In the genomic region with DNA sequence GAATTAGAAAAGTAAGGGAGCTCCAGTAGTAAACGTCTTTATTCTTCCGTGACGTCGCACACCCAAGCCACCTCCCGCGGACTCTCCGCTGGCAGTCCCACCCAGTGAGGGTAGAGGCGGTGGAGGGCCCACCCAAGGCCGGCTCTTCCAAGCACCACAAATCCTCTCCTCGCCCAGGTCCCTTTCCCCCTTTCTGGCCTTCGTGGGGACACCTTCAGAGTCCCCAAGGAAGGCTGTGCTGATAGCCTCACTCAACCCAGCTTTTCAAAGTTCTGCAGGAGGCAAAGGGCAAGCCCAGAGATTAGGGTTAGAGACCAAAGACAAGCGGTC, we compare ENCODE assay signal across 8 cellular contexts. TPM values are rescaled to one million over a fixed set of nuclear protein-coding genes. Genes with fewer than 3 reads are reported as not detected.
A peak's percentile ranks its signal among the peaks of the same experiment; 100 is the strongest.
DNase-seq lines count a peak whose midpoint lies in the region; FAIRE-seq and TF ChIP-seq lines count a peak whose summit lies in the region.

No MANE protein-coding gene starts in this region.

- DNase-seq in CD14-positive monocyte (ENCODE audit: low spot score) (no peak), GM23248 (no peak), epithelial cell of esophagus (ENCODE audit: low read depth) (no peak), neuronal stem cell (ENCODE audit: low spot score) (no peak), NCI-H1417 treated with DMSO at 0.1 percent for 48 hours (lab: John Stamatoyannopoulos, UW) (no peak), erythroblast (lab: John Stamatoyannopoulos, UW) (no peak), GM12891 (ENCODE audit: insufficient read length, low spot score) (no peak)

- 3 to 7% methylated on average over 12 of the region's 12 CpGs for WGBS in GM23248 (ENCODE audit: low coverage in 1 of 2, low lambda C conversion rate in 2 of 2, missing lambda C conversion rate in 2 of 2), 2 experiments
- WGBS in neuronal stem cell (ENCODE audit: extremely low coverage in 2 of 2, insufficient read length in 2 of 2, insufficient replicate concordance in 1 of 2), 2 donors: no CpG with 5 or more reads among the region's 12 CpGs

- H4K91ac ChIP-seq in neuronal stem cell (ENCODE audit: low read depth, low read length, poor library complexity): no peak overlapping the region

- no peak overlapping the region for H3K4ac ChIP-seq in neuronal stem cell (ENCODE audit: low read length)

- peak overlapping the region; percentile 90 to 94 for H3K4me3 Mint-ChIP-seq in CD14-positive monocyte

- peaks cover 25% of the 10 kb centered on the region for H3K4me1 Mint-ChIP-seq in CD14-positive monocyte

- H3K4me2 ChIP-seq in GM23248 (ENCODE audit: unreplicated experiment) (peak overlapping the region; percentile 98), OCI-LY1 (ENCODE audit: low read length) (peak overlapping the region; percentile 81), neuronal stem cell (ENCODE audit: insufficient read depth, low read length, poor library complexity, severe bottlenecking) (peak overlapping the region; percentile 66)

- in situ Hi-C loops in GM23248 (cut with MboI): no loop called here

- no peak for TF ChIP-seq CTCF in CD14-positive monocyte (IDR thresholded peaks at IDR 0.05)
- no peak for TF ChIP-seq CTCF in OCI-LY1 (IDR thresholded peaks at IDR 0.05; ENCODE audit: low read length)
- TF ChIP-seq CTCF in epithelial cell of esophagus (IDR thresholded peaks at IDR 0.05; ENCODE audit: insufficient read depth, low read depth, low read length, missing control alignments): no peak

- H3K79me1 ChIP-seq in neuronal stem cell (ENCODE audit: low read depth, low read length): peaks cover 7% of the 10 kb centered on the region

- H4K20me1 ChIP-seq in GM23248 (ENCODE audit: insufficient read depth) (no peaks in the 10 kb centered on the region), OCI-LY1 (ENCODE audit: insufficient read depth, low read length) (no peaks in the 10 kb centered on the region)

- H2BK120ac ChIP-seq in neuronal stem cell (ENCODE audit: low read depth, low read length): no peak overlapping the region

- H3K9ac ChIP-seq in GM23248 (peak overlapping the region; percentile 93), OCI-LY1 (ENCODE audit: low read length) (peak overlapping the region; percentile 89), neuronal stem cell (ENCODE audit: low read depth, low read length, poor library complexity) (peak overlapping the region; percentile 71)

- no peak overlapping the region for H2BK15ac ChIP-seq in neuronal stem cell (ENCODE audit: low read length)

- no peak for FAIRE-seq in GM12891 (lab: Jason Lieb, UNC)

- H2AFZ ChIP-seq in GM23248: peak overlapping the region; percentile 90
- no peak overlapping the region for H2AFZ ChIP-seq in OCI-LY1 (ENCODE audit: low read length)
- peak overlapping the region; percentile 94 for H2AFZ ChIP-seq in neuronal stem cell (ENCODE audit: low read length)

- peak overlapping the region; percentile 2 for H2BK5ac ChIP-seq in neuronal stem cell (ENCODE audit: low read length)

- H3K36me3 Mint-ChIP-seq in CD14-positive monocyte: peaks cover 56 to 71% of the 10 kb centered on the region in 2 donors

- H3K27me3 Mint-ChIP-seq in CD14-positive monocyte (ENCODE audit: low read depth in 3 of 3): peaks cover 0 to 2% (median 1%) of the 10 kb centered on the region in 3 donors

- H3K4me3 ChIP-seq in GM23248 (peak overlapping the region; percentile 89), OCI-LY1 (ENCODE audit: low read depth, low read length, poor library complexity, severe bottlenecking) (peak overlapping the region; percentile 95), epithelial cell of esophagus (ENCODE audit: low read length) (peak overlapping the region; percentile 81), neuronal stem cell (ENCODE audit: low read length in 2 of 2) (peak overlapping the region; percentile 70 to 99)

- peak overlapping the region; percentile 11 for H2AK5ac ChIP-seq in neuronal stem cell (ENCODE audit: low read depth, low read length)

- H3K36me3 ChIP-seq in GM23248 (ENCODE audit: low read depth) (peaks cover 27% of the 10 kb centered on the region), OCI-LY1 (ENCODE audit: insufficient read depth, low read length) (peaks cover 60% of the 10 kb centered on the region), neuronal stem cell (replicated peaks in 1 of 2; ENCODE audit: control insufficient read depth in 2 of 2, insufficient read depth in 2 of 2, low read length in 2 of 2) (peaks cover 29 to 66% of the 10 kb centered on the region in 2 donors)

- H3K79me2 ChIP-seq in GM23248 (ENCODE audit: insufficient read depth): peaks cover 57% of the 10 kb centered on the region
- H3K79me2 ChIP-seq in OCI-LY1 (ENCODE audit: insufficient read depth, low read length): no peaks in the 10 kb centered on the region

- no peak for TF ChIP-seq POLR2A in erythroblast (IDR thresholded peaks at IDR 0.05; ENCODE audit: low read length)
- no peak for TF ChIP-seq POLR2A in GM12891 (IDR thresholded peaks at IDR 0.05; ENCODE audit: low read depth, low read length)

- H4K8ac ChIP-seq in neuronal stem cell (ENCODE audit: low read depth, low read length): no peak overlapping the region

- H3K27ac ChIP-seq in GM23248: peak overlapping the region; percentile 80
- peak overlapping the region; percentile 59 for H3K27ac ChIP-seq in OCI-LY1 (ENCODE audit: low read depth, low read length, poor library complexity, severe bottlenecking)
- no peak overlapping the region for H3K27ac ChIP-seq in neuronal stem cell (replicated peaks; ENCODE audit: low read length)

- H3K4me1 ChIP-seq in GM23248 (ENCODE audit: insufficient read depth): peaks cover 14% of the 10 kb centered on the region
- peaks cover 18% of the 10 kb centered on the region for H3K4me1 ChIP-seq in OCI-LY1 (ENCODE audit: insufficient read depth, low read length, severe bottlenecking)
- H3K4me1 ChIP-seq in neuronal stem cell (ENCODE audit: control insufficient read depth in 2 of 2, insufficient read depth in 1 of 2, low read depth in 1 of 2, low read length in 2 of 2): peaks cover 5 to 9% of the 10 kb centered on the region in 2 donors

- H3K14ac ChIP-seq in neuronal stem cell (ENCODE audit: low read length): no peak overlapping the region

- intact Hi-C loops in CD14-positive monocyte (cut with micrococcal nuclease): no loop called here

- H3F3A ChIP-seq in GM23248 (ENCODE audit: insufficient read depth) (peaks cover 13% of the 10 kb centered on the region; the same call in 1 of the 2 replicates), OCI-LY1 (ENCODE audit: insufficient read depth, low read length) (no peaks in the 10 kb centered on the region)

- H3K9me2 ChIP-seq in GM23248 (ENCODE audit: insufficient read depth): no peaks in the 10 kb centered on the region
- no peaks in the 10 kb centered on the region for H3K9me2 ChIP-seq in OCI-LY1 (ENCODE audit: low read depth, low read length)

- no peaks in the 10 kb centered on the region for H3K9me3 Mint-ChIP-seq in CD14-positive monocyte

- peak overlapping the region; percentile 88 to 96 (median 94) for H3K27ac Mint-ChIP-seq in CD14-positive monocyte

- no peaks in the 10 kb centered on the region for H3K9me3 ChIP-seq in GM23248 (ENCODE audit: low read depth)
- no peaks in the 10 kb centered on the region for H3K9me3 ChIP-seq in OCI-LY1 (ENCODE audit: low read length)
- no peaks in the 10 kb centered on the region for H3K9me3 ChIP-seq in neuronal stem cell (replicated peaks in 1 of 2; ENCODE audit: control insufficient read depth in 2 of 2, insufficient read depth in 1 of 2, low read depth in 1 of 2, low read length in 2 of 2)

- H3K27me3 ChIP-seq in GM23248 (replicated peaks; ENCODE audit: insufficient read depth) (no peaks in the 10 kb centered on the region), OCI-LY1 (ENCODE audit: insufficient read depth, low read length) (no peaks in the 10 kb centered on the region), neuronal stem cell (ENCODE audit: control insufficient read depth in 3 of 3, insufficient read depth in 3 of 3, low read depth in 1 of 3, low read length in 3 of 3) (no peaks in the 10 kb centered on the region)

- no peak overlapping the region for H3K23ac ChIP-seq in neuronal stem cell (ENCODE audit: low read depth, low read length, poor library complexity)

- no peak overlapping the region for H2BK12ac ChIP-seq in neuronal stem cell (ENCODE audit: low read length)

- peak overlapping the region; percentile 31 for H3K18ac ChIP-seq in neuronal stem cell (ENCODE audit: low read length)

TF ChIP-seq in GM12891, 5 proteins besides CTCF, POLR2A, EP300 and RAD21 (continues in another document):
- TF ChIP-seq POLR2AphosphoS5 (IDR thresholded peaks at IDR 0.05; ENCODE audit: low read depth, low read length) (no peak), POU2F2 (IDR thresholded peaks at IDR 0.05; ENCODE audit: low read depth, low read length) (no peak), TAF1 (IDR thresholded peaks at IDR 0.05; ENCODE audit: low read depth, low read length) (no peak)

RNA-seq across cellular contexts. Expression of a gene that starts 0.3 kb away (rescaled TPM):
- polyA plus RNA-seq in CD14-positive monocyte (10 to 100 TPM in 1 of 2 donors, 1 to 10 TPM in 1; 9.6 to 15.9 TPM), GM23248 (2016; fragmentation: Nextera tagmentation; extraction: Ambion mirVana) (26.3 and 27.9 TPM in 2 replicates)
- total RNA-seq in GM23248 (2014; rRNA removed; shearing (Covaris generic)): 11.9 and 12.1 TPM in 2 replicates
- 9.7 TPM for polyA plus RNA-seq in neuronal stem cell (2013, experiment 1 of 2)
- 11.6 TPM for polyA plus RNA-seq in neuronal stem cell (2013, experiment 2 of 2)
- polyA plus RNA-seq in GM12891 (2012; ENCODE audit: low read depth, missing spikeins): 23.7 TPM

RNA-seq across cellular contexts. Expression of a gene that starts 9.8 kb away (rescaled TPM):
- polyA plus RNA-seq in CD14-positive monocyte (10 to 100 TPM; 10.7 to 11.8 TPM), GM23248 (2016; fragmentation: Nextera tagmentation; extraction: Ambion mirVana) (9.3 and 10.8 TPM in 2 replicates)
- 6.3 and 6.8 TPM in 2 replicates for total RNA-seq in GM23248 (2014; rRNA removed; shearing (Covaris generic))
- 7.7 TPM for polyA plus RNA-seq in neuronal stem cell (2013, experiment 1 of 2)
- polyA plus RNA-seq in neuronal stem cell (2013, experiment 2 of 2): 8.2 TPM
- 8.6 TPM for polyA plus RNA-seq in GM12891 (2012; ENCODE audit: low read depth, missing spikeins)

RNA-seq across cellular contexts. Expression of a gene that starts 23.3 kb away (rescaled TPM):
- polyA plus RNA-seq in CD14-positive monocyte: not detected
- not detected in 2 replicates for total RNA-seq in GM23248 (2014; rRNA removed; shearing (Covaris generic))
- polyA plus RNA-seq in GM23248 (2016; fragmentation: Nextera tagmentation; extraction: Ambion mirVana): not detected in 2 replicates
- not detected for polyA plus RNA-seq in neuronal stem cell (2013, experiment 1 of 2)
- polyA plus RNA-seq in neuronal stem cell (2013, experiment 2 of 2): 0.03 TPM
- not detected for polyA plus RNA-seq in GM12891 (2012; ENCODE audit: low read depth, missing spikeins)

RNA-seq across cellular contexts. Expression of a gene that starts 27.5 kb away (rescaled TPM):
- polyA plus RNA-seq in CD14-positive monocyte: not detected
- not detected in 2 replicates for total RNA-seq in GM23248 (2014; rRNA removed; shearing (Covaris generic))
- not detected in 2 replicates for polyA plus RNA-seq in GM23248 (2016; fragmentation: Nextera tagmentation; extraction: Ambion mirVana)
- 1.9 TPM for polyA plus RNA-seq in neuronal stem cell (2013, experiment 1 of 2)
- 2.1 TPM for polyA plus RNA-seq in neuronal stem cell (2013, experiment 2 of 2)
- polyA plus RNA-seq in GM12891 (2012; ENCODE audit: low read depth, missing spikeins): 4.7 TPM

RNA-seq across cellular contexts. Expression of a gene that starts 31.1 kb away (rescaled TPM):
- polyA plus RNA-seq in CD14-positive monocyte (10 to 100 TPM; 47.4 to 58.3 TPM), GM23248 (2016; fragmentation: Nextera tagmentation; extraction: Ambion mirVana) (117 and 118 TPM in 2 replicates)
- total RNA-seq in GM23248 (2014; rRNA removed; shearing (Covaris generic)): 34.9 and 50.0 TPM in 2 replicates
- polyA plus RNA-seq in neuronal stem cell (2013, experiment 1 of 2): 59.8 TPM
- polyA plus RNA-seq in neuronal stem cell (2013, experiment 2 of 2): 57.4 TPM
- 83.5 TPM for polyA plus RNA-seq in GM12891 (2012; ENCODE audit: low read depth, missing spikeins)
